In genomic region chr1:34858901-34859441, GRCh38 we compare ENCODE assay signal across 8 cellular contexts. TPM values are rescaled to one million over a fixed set of nuclear protein-coding genes. Genes with fewer than 3 reads are reported as not detected.
DNase-seq lines count a peak whose midpoint lies in the region; ATAC-seq, FAIRE-seq and TF ChIP-seq lines count a peak whose summit lies in the region.

No MANE protein-coding gene starts in this region.

- peak overlapping the region; percentile 70 for H3K27ac ChIP-seq in KOPT-K1 (ENCODE audit: low read depth, low read length, poor library complexity, severe bottlenecking)

- no peaks in the 10 kb centered on the region for H3K9me3 ChIP-seq in KOPT-K1 (ENCODE audit: insufficient read depth, low read length, poor library complexity, severe bottlenecking)

- no peak for TF ChIP-seq CTCF in omental fat pad (IDR thresholded peaks at IDR 0.05)

- no peak for FAIRE-seq in RCC 7860 (lab: Jason Lieb, UNC)

- peak; percentile 62 for DNase-seq in activated T-cell treated with anti-CD3 and anti-CD28 coated beads, Interleukin-2, amount 50 U/mL, for 1 hour
- DNase-seq in fibroblast of peridontal ligament (ENCODE audit: extremely low read depth) (peak; percentile 32), omental fat pad (ENCODE audit: low spot score) (no peak), RCC 7860 (ENCODE audit: low spot score) (no peak)

- peak; percentile 23 for ATAC-seq in GM19438 (IDR thresholded peaks at IDR 0.05; ENCODE audit: low read depth, unreplicated experiment)
- peak; percentile 38 for ATAC-seq in omental fat pad (ENCODE audit: low FRiP score)
- ATAC-seq in GM19455 (IDR thresholded peaks at IDR 0.05; ENCODE audit: unreplicated experiment), result no peak
- ATAC-seq in HG03565 (IDR thresholded peaks at IDR 0.05; ENCODE audit: unreplicated experiment), result no peak

- peaks cover 21% of the 10 kb centered on the region for H3K36me3 ChIP-seq in KOPT-K1 (ENCODE audit: insufficient read depth, low read length)

RNA-seq across cellular contexts. Expression of gene SMIM12, which starts 0.6 kb away (rescaled TPM):
- 10 to 100 TPM; 34.0 to 65.4 (median 42.1) TPM for total RNA-seq in omental fat pad

Comparison
In these comparisons a context has a peak if more than half of its experiments do, and no peak if none do; other contexts are left out.
1. ATAC-seq: peak in GM19438 (single experiment) and omental fat pad (single experiment); none in GM19455 (single experiment) and HG03565 (single experiment).
2. DNase-seq: peak in activated T-cell treated with anti-CD3 and anti-CD28 coated beads, Interleukin-2, amount 50 U/mL, for 1 hour (single experiment) and fibroblast of peridontal ligament (single experiment); none in omental fat pad (single experiment) and RCC 7860 (single experiment).